In genomic region chr1:51189421-51190073, GRCh38 we compare ENCODE assay signal across 1 cellular context.
TF ChIP-seq lines count a peak whose summit lies in the region.

No MANE protein-coding gene starts in this region.

TF ChIP-seq in GM12878, 131 proteins besides CTCF, POLR2A, EP300 and RAD21 (continued from another document):
- no peak for TF ChIP-seq ZBTB11 (CRISPR knock-in tag; IDR thresholded peaks at IDR 0.05)
- TF ChIP-seq MYB (IDR thresholded peaks at IDR 0.05; ENCODE audit: borderline replicate concordance, low read depth, low read length) = no peak
- peak; percentile 54 for TF ChIP-seq ZNF384 (IDR thresholded peaks at IDR 0.05; ENCODE audit: borderline replicate concordance, low read depth, low read length)
- no peak for TF ChIP-seq NFYA (IDR thresholded peaks at IDR 0.05; ENCODE audit: borderline replicate concordance, low read depth, low read length)
TF ChIP-seq in GM12878: peak in this region for 2.
